In genomic region chr3:23923786-23924185, GRCh38 we compare ENCODE assay signal across 21 cellular contexts. TPM values are rescaled to one million over a fixed set of nuclear protein-coding genes. Genes with fewer than 3 reads are reported as not detected.
A peak's percentile ranks its signal among the peaks of the same experiment; 100 is the strongest.
DNase-seq lines count a peak whose midpoint lies in the region; ATAC-seq, FAIRE-seq and TF ChIP-seq lines count a peak whose summit lies in the region.
"Had no signal": no experiment of that assay in that cellular context is flagged by ENCODE, and none has a peak within 500 bp of the region (broad histone marks: within the 10 kb centered on the region; RNA-seq: fewer than 3 reads in every experiment).

No MANE protein-coding gene starts in this region.

- H3K9me3 ChIP-seq in PC-3 (ENCODE audit: low read length), result no peaks in the 10 kb centered on the region
- no peaks in the 10 kb centered on the region for H3K9me3 ChIP-seq in endothelial cell of umbilical vein (replicated peaks; ENCODE audit: control insufficient read depth, insufficient read depth, low read length)
- peaks cover 1 to 2% of the 10 kb centered on the region in 2 donors for H3K9me3 ChIP-seq in neuronal stem cell (replicated peaks in 1 of 2; ENCODE audit: control insufficient read depth in 2 of 2, insufficient read depth in 1 of 2, low read depth in 1 of 2, low read length in 2 of 2)
- H3K9me3 ChIP-seq in Peyer's patch, result no peaks in the 10 kb centered on the region
- H3K9me3 ChIP-seq: SJSA1 had no signal

- POLR2A ChIA-PET in PC-3 (lab: Charles Lee; ENCODE audit: unreplicated experiment), result no interaction called here
- POLR2A ChIA-PET in endothelial cell of umbilical vein (lab: Charles Lee), result interaction anchor here (1.4 kb wide), 1 partner anchor 15 kb away, joined by 4 read pairs; no protein-coding TSS in a partner anchor

- H2BK5ac ChIP-seq in neuronal stem cell (ENCODE audit: low read length), result no peak overlapping the region
- H2BK5ac ChIP-seq in mesendoderm (ENCODE audit: low read length), result no peak overlapping the region

- 0 out of 2 replicates have a peak, but pooled peaks have one; percentile 8 for ATAC-seq in PC-3
- ATAC-seq in HG02938 (IDR thresholded peaks at IDR 0.05; ENCODE audit: unreplicated experiment), result no peak
- ATAC-seq: activated CD8-positive, alpha-beta T cell treated with anti-CD3 and anti-CD28 coated beads, Interleukin-2, amount 10 ng/mL, durations not matched to agents 7 days and 5 days; left cardiac atrium; stimulated activated naive B cell treated with anti-CD40 and anti-IgM and Interleukin-4, amounts not matched to agents 10 μg/mL and 1 μg/mL and 100 μg/mL, for 72 hours had no signal

- dilution Hi-C loops in endothelial cell of umbilical vein (cut with MboI; ENCODE audit: extremely low pct_ligation_motif_present, low sequenced_read_pairs), result no loop called here

- H2BK15ac ChIP-seq in neuronal stem cell (ENCODE audit: low read length), result no peak overlapping the region
- no peak overlapping the region for H2BK15ac ChIP-seq in mesendoderm (replicated peaks; ENCODE audit: low read depth)

- BruUV-seq in PC-3 (replicated peaks; lab: Mats Ljungman, UMichigan) (no TSS peak), endothelial cell of umbilical vein (replicated peaks; lab: Mats Ljungman, UMichigan) (no TSS peak)

- no peak overlapping the region for H3K4ac ChIP-seq in neuronal stem cell (ENCODE audit: low read length)
- H3K4ac ChIP-seq in mesendoderm (ENCODE audit: low read depth, low read length), result no peak overlapping the region

- H3K23ac ChIP-seq in neuronal stem cell (ENCODE audit: low read depth, low read length, poor library complexity), result no peak overlapping the region
- no peak overlapping the region for H3K23ac ChIP-seq in mesendoderm (ENCODE audit: low read length)

- H3K9ac ChIP-seq in PC-3 (ENCODE audit: low read length) (no peak overlapping the region), endothelial cell of umbilical vein (replicated peaks; ENCODE audit: extremely low read depth, insufficient read depth, low read length) (no peak overlapping the region), neuronal stem cell (ENCODE audit: low read depth, low read length, poor library complexity) (no peak overlapping the region), mesendoderm (ENCODE audit: low read length) (no peak overlapping the region)

- no peak for TF ChIP-seq CTCF in PC-3 (conservative IDR thresholded peaks at IDR 0.05; ENCODE audit: low read depth, low read length)
- no peak for TF ChIP-seq CTCF in endothelial cell of umbilical vein (IDR thresholded peaks at IDR 0.05; ENCODE audit: extremely low read depth in 1 of 2, insufficient read depth in 1 of 2, low read depth in 1 of 2, low read length in 2 of 2)
- no peak for TF ChIP-seq CTCF in Peyer's patch (IDR thresholded peaks at IDR 0.05)

- H3K4me2 ChIP-seq in PC-3 (ENCODE audit: low read length) (no peak overlapping the region), endothelial cell of umbilical vein (ENCODE audit: insufficient read depth, low read length) (no peak overlapping the region), neuronal stem cell (ENCODE audit: insufficient read depth, low read length, poor library complexity, severe bottlenecking) (no peak overlapping the region), mesendoderm (ENCODE audit: low read length) (no peak overlapping the region)

- H2BK120ac ChIP-seq in neuronal stem cell (ENCODE audit: low read depth, low read length) (no peak overlapping the region), mesendoderm (ENCODE audit: low read depth, low read length) (no peak overlapping the region)

- TF ChIP-seq POLR2A in endothelial cell of umbilical vein (IDR thresholded peaks at IDR 0.05; ENCODE audit: low read depth, low read length) (no peak), Peyer's patch (IDR thresholded peaks at IDR 0.05) (no peak)

- H3K27me3 ChIP-seq in PC-3 (ENCODE audit: low read length), result no peaks in the 10 kb centered on the region
- no peaks in the 10 kb centered on the region for H3K27me3 ChIP-seq in endothelial cell of umbilical vein (ENCODE audit: control insufficient read depth in 2 of 2, insufficient read depth in 2 of 2, low read length in 2 of 2)
- H3K27me3 ChIP-seq in neuronal stem cell (ENCODE audit: control insufficient read depth in 3 of 3, insufficient read depth in 3 of 3, low read depth in 1 of 3, low read length in 3 of 3), result no peaks in the 10 kb centered on the region
- H3K27me3 ChIP-seq in mesendoderm (ENCODE audit: insufficient read depth, low read length, poor library complexity), result no peaks in the 10 kb centered on the region
- H3K27me3 ChIP-seq in Peyer's patch, result no peaks in the 10 kb centered on the region
- H3K27me3 ChIP-seq: SJSA1 had no signal

- H2AFZ ChIP-seq in PC-3 (ENCODE audit: low read length), result no peak overlapping the region
- H2AFZ ChIP-seq in endothelial cell of umbilical vein (ENCODE audit: low read depth, low read length), result no peak overlapping the region
- H2AFZ ChIP-seq in neuronal stem cell (ENCODE audit: low read length), result no peak overlapping the region

- peak; percentile 81 for DNase-seq in EH (ENCODE audit: low read depth)
- no peak for DNase-seq in PC-3
- peak; percentile 84 for DNase-seq in endothelial cell of umbilical vein (ENCODE audit: low read depth, low spot score)
- no peak for DNase-seq in neuronal stem cell (ENCODE audit: low spot score)
- no peak for DNase-seq in stimulated activated CD4-positive, alpha-beta T cell treated with anti-CD3 and anti-CD28 coated beads, Interleukin-4, amount 100 ng/mL, for 1 hour
- DNase-seq in mesendoderm, result no peak
- DNase-seq in Peyer's patch, result no peak
- DNase-seq: activated CD8-positive, alpha-beta T cell treated with anti-CD3 and anti-CD28 coated beads, Interleukin-2, amount 10 ng/mL, durations not matched to agents 7 days and 5 days; anterior cingulate cortex; CD4-positive, alpha-beta memory T cell; effector CD8-positive, alpha-beta T cell; Karpas-422; left cardiac atrium; naive B cell; NK-92 treated with Interleukin-12 subunit alpha and Interleukin-12 subunit beta, amount 100 ng/mL, for 24 hours; stimulated activated naive B cell treated with anti-CD40 and anti-IgM and Interleukin-4, amounts not matched to agents 10 μg/mL and 1 μg/mL and 100 μg/mL, for 72 hours had no signal

- no peak overlapping the region for H3K14ac ChIP-seq in neuronal stem cell (ENCODE audit: low read length)

- no peaks in the 10 kb centered on the region for H3K79me1 ChIP-seq in neuronal stem cell (ENCODE audit: low read depth, low read length)
- peaks cover 3% of the 10 kb centered on the region for H3K79me1 ChIP-seq in mesendoderm (ENCODE audit: low read length)

- H4K8ac ChIP-seq in neuronal stem cell (ENCODE audit: low read depth, low read length) (no peak overlapping the region), mesendoderm (ENCODE audit: low read depth, low read length) (no peak overlapping the region)

- no peak overlapping the region for H2BK12ac ChIP-seq in neuronal stem cell (ENCODE audit: low read length)

- no peak overlapping the region for H2AK5ac ChIP-seq in neuronal stem cell (ENCODE audit: low read depth, low read length)
- H2AK5ac ChIP-seq in mesendoderm (ENCODE audit: low read length), result no peak overlapping the region

- peak; percentile 52 for FAIRE-seq in endothelial cell of umbilical vein (lab: Jason Lieb, UNC)
- FAIRE-seq: GM19239, TTC549, urothelium cell line had no signal

- intact Hi-C loops in PC-3 (cut with micrococcal nuclease), result no loop called here
- intact Hi-C loops in endothelial cell of umbilical vein (cut with micrococcal nuclease), result no loop called here

- H3K4me1 ChIP-seq in PC-3 (ENCODE audit: insufficient read depth, low read length) (peaks cover 11% of the 10 kb centered on the region), endothelial cell of umbilical vein (ENCODE audit: control insufficient read depth, extremely low read depth, insufficient read depth, low read length) (peaks cover 4% of the 10 kb centered on the region), neuronal stem cell (ENCODE audit: control insufficient read depth in 2 of 2, insufficient read depth in 1 of 2, low read depth in 1 of 2, low read length in 2 of 2) (peaks cover 1 to 2% of the 10 kb centered on the region in 2 donors), mesendoderm (ENCODE audit: control insufficient read depth, low read depth, low read length) (no peaks in the 10 kb centered on the region), Peyer's patch (peaks cover 0 to 4% (median 0%) of the 10 kb centered on the region in 4 donors)

- H4K5ac ChIP-seq in mesendoderm (ENCODE audit: low read length), result no peak overlapping the region

- peaks cover 17% of the 10 kb centered on the region for H3K36me3 ChIP-seq in PC-3 (ENCODE audit: low read depth, low read length)
- peaks cover 5 to 8% of the 10 kb centered on the region in 2 experiments for H3K36me3 ChIP-seq in endothelial cell of umbilical vein (ENCODE audit: control insufficient read depth in 2 of 2, extremely low read depth in 1 of 2, insufficient read depth in 2 of 2, low read length in 2 of 2)
- peaks cover 16 to 34% of the 10 kb centered on the region in 2 donors for H3K36me3 ChIP-seq in neuronal stem cell (replicated peaks in 1 of 2; ENCODE audit: control insufficient read depth in 2 of 2, insufficient read depth in 2 of 2, low read length in 2 of 2)
- H3K36me3 ChIP-seq in mesendoderm (ENCODE audit: control insufficient read depth, insufficient read depth, low read length), result peaks cover 4% of the 10 kb centered on the region
- H3K36me3 ChIP-seq in Peyer's patch, result peaks cover 0 to 16% (median 0%) of the 10 kb centered on the region in 3 donors

- H4K91ac ChIP-seq in neuronal stem cell (ENCODE audit: low read depth, low read length, poor library complexity), result no peak overlapping the region

- H3K18ac ChIP-seq in neuronal stem cell (ENCODE audit: low read length) (no peak overlapping the region), mesendoderm (ENCODE audit: low read length) (no peak overlapping the region)

- H3K9me2 ChIP-seq in PC-3 (replicated peaks; ENCODE audit: low read length), result no peaks in the 10 kb centered on the region

- no CpG with 5 or more reads among the region's 2 CpGs for WGBS in neuronal stem cell (ENCODE audit: extremely low coverage in 2 of 2, insufficient read length in 2 of 2, insufficient replicate concordance in 1 of 2), 2 donors
- WGBS in mesendoderm (ENCODE audit: extremely low coverage, insufficient coverage, low lambda C conversion rate), result no CpG with 5 or more reads among the region's 2 CpGs

- CTCF ChIA-PET in PC-3 (lab: Charles Lee), result no interaction called here
- CTCF ChIA-PET in endothelial cell of umbilical vein (lab: Charles Lee), result interaction anchor here (1.2 to 2.9 kb wide), 5 partner anchors 17 to 35 kb away, joined by 3 to 12 read pairs (median 4); no protein-coding TSS in a partner anchor

- H3K4me3 ChIP-seq in PC-3 (ENCODE audit: low read length) (no peak overlapping the region), endothelial cell of umbilical vein (replicated peaks in 1 of 3; ENCODE audit: insufficient read depth in 1 of 3, low read depth in 1 of 3, low read length in 3 of 3) (no peak overlapping the region), neuronal stem cell (ENCODE audit: low read length in 2 of 2) (no peak overlapping the region), mesendoderm (ENCODE audit: low read length) (no peak overlapping the region), Peyer's patch (no peak overlapping the region)
- H3K4me3 ChIP-seq: SJSA1 had no signal

- H4K20me1 ChIP-seq in PC-3 (ENCODE audit: low read length) (peaks cover 25% of the 10 kb centered on the region), endothelial cell of umbilical vein (replicated peaks; ENCODE audit: control insufficient read depth, extremely low read depth, insufficient read depth, low read length) (no peaks in the 10 kb centered on the region)

- H3K27ac ChIP-seq in PC-3 (ENCODE audit: low read length) (no peak overlapping the region), endothelial cell of umbilical vein (ENCODE audit: insufficient read depth, low read depth, low read length) (no peak overlapping the region), neuronal stem cell (replicated peaks; ENCODE audit: low read length) (peak overlapping the region; percentile 15), mesendoderm (ENCODE audit: low read depth, low read length) (no peak overlapping the region), Peyer's patch (no peak overlapping the region)
- H3K27ac ChIP-seq: SJSA1 had no signal

- H3K79me2 ChIP-seq in PC-3 (ENCODE audit: low read length) (peaks cover 13% of the 10 kb centered on the region), endothelial cell of umbilical vein (ENCODE audit: control insufficient read depth, insufficient read depth, low read length) (peaks cover 5% of the 10 kb centered on the region), mesendoderm (ENCODE audit: control insufficient read depth, insufficient read depth, low read length) (peaks cover 8% of the 10 kb centered on the region)

- peaks cover 7% of the 10 kb centered on the region for H3F3A ChIP-seq in PC-3 (ENCODE audit: low read length, unreplicated experiment)

- H3K56ac ChIP-seq in mesendoderm (ENCODE audit: low read length), result no peak overlapping the region

- H3K9me1 ChIP-seq in endothelial cell of umbilical vein (replicated peaks; ENCODE audit: control insufficient read depth, extremely low read depth, insufficient read depth, low read length), result no peaks in the 10 kb centered on the region

RNA-seq across cellular contexts. Expression of gene RPL15, which starts 6.9 kb away (rescaled TPM):
- 1,500 and 1,904 TPM in 2 replicates for total RNA-seq in PC-3 (2014; rRNA removed)
- total RNA-seq in endothelial cell of umbilical vein, result 1,872 and 1,901 TPM in 2 replicates
- polyA plus RNA-seq in endothelial cell of umbilical vein, result 5,377 and 5,777 TPM in 2 replicates
- 5,867 and 5,920 TPM in 2 replicates for polyA plus RNA-seq in endothelial cell of umbilical vein (2011; cell fraction: cytosol; rRNA removed)
- polyA plus RNA-seq in endothelial cell of umbilical vein (2011; cell fraction: nucleus; rRNA removed), result 1,424 and 1,737 TPM in 2 replicates
- polyA plus RNA-seq in endothelial cell of umbilical vein (2012), result 2,753 and 2,992 TPM in 2 replicates
- 1,603 and 1,650 TPM in 2 replicates for polyA minus RNA-seq in endothelial cell of umbilical vein
- 1,144 TPM for polyA minus RNA-seq in endothelial cell of umbilical vein (2011; cell fraction: cytosol; rRNA and poly(A)+ RNA removed)
- 244 and 285 TPM in 2 replicates for polyA minus RNA-seq in endothelial cell of umbilical vein (2011; cell fraction: nucleus; rRNA and poly(A)+ RNA removed)
- 4,302 TPM for polyA plus RNA-seq in neuronal stem cell (2013, experiment 1 of 2)
- 4,254 TPM for polyA plus RNA-seq in neuronal stem cell (2013, experiment 2 of 2)
- polyA plus RNA-seq in mesendoderm (2013, experiment 1 of 2), result 3,038 TPM
- 2,986 TPM for polyA plus RNA-seq in mesendoderm (2013, experiment 2 of 2)
- total RNA-seq in Peyer's patch, result 1,000 to 10,000 TPM in 1 of 4 donors, 100 to 1,000 TPM in 3; 409 to 1,183 (median 647) TPM

RNA-seq across cellular contexts. Expression of gene NKIRAS1, which starts 7.0 kb away (rescaled TPM):
- total RNA-seq in PC-3 (2014; rRNA removed), result 12.7 and 14.9 TPM in 2 replicates
- 2.8 and 2.9 TPM in 2 replicates for total RNA-seq in endothelial cell of umbilical vein
- 1.5 and 2.2 TPM in 2 replicates for polyA plus RNA-seq in endothelial cell of umbilical vein
- 2.0 and 2.5 TPM in 2 replicates for polyA plus RNA-seq in endothelial cell of umbilical vein (2011; cell fraction: cytosol; rRNA removed)
- 2.1 and 3.3 TPM in 2 replicates for polyA plus RNA-seq in endothelial cell of umbilical vein (2011; cell fraction: nucleus; rRNA removed)
- 3.5 and 3.8 TPM in 2 replicates for polyA plus RNA-seq in endothelial cell of umbilical vein (2012)
- polyA minus RNA-seq in endothelial cell of umbilical vein, result 1.8 TPM in 2 replicates
- 3.3 TPM for polyA minus RNA-seq in endothelial cell of umbilical vein (2011; cell fraction: cytosol; rRNA and poly(A)+ RNA removed)
- 2.9 and 3.0 TPM in 2 replicates for polyA minus RNA-seq in endothelial cell of umbilical vein (2011; cell fraction: nucleus; rRNA and poly(A)+ RNA removed)
- polyA plus RNA-seq in neuronal stem cell (2013, experiment 1 of 2), result 7.9 TPM
- polyA plus RNA-seq in neuronal stem cell (2013, experiment 2 of 2), result 8.2 TPM
- polyA plus RNA-seq in mesendoderm (2013, experiment 1 of 2), result 3.7 TPM
- 3.5 TPM for polyA plus RNA-seq in mesendoderm (2013, experiment 2 of 2)
- total RNA-seq in Peyer's patch, result 10 to 100 TPM in 1 of 4 donors, 1 to 10 TPM in 3; 4.2 to 11.6 (median 7.7) TPM

RNA-seq across cellular contexts. Expression of gene NR1D2, which starts 21.3 kb away (rescaled TPM):
- total RNA-seq in PC-3 (2014; rRNA removed) (24.7 and 24.8 TPM in 2 replicates), endothelial cell of umbilical vein (14.6 and 15.7 TPM in 2 replicates), Peyer's patch (10 to 100 TPM; 23.8 to 29.7 (median 25.1) TPM)
- 3.7 and 4.3 TPM in 2 replicates for polyA plus RNA-seq in endothelial cell of umbilical vein
- polyA plus RNA-seq in endothelial cell of umbilical vein (2011; cell fraction: cytosol; rRNA removed), result 5.9 and 6.5 TPM in 2 replicates
- polyA plus RNA-seq in endothelial cell of umbilical vein (2011; cell fraction: nucleus; rRNA removed), result 11.7 and 13.0 TPM in 2 replicates
- polyA plus RNA-seq in endothelial cell of umbilical vein (2012), result 10.2 and 13.8 TPM in 2 replicates
- polyA minus RNA-seq in endothelial cell of umbilical vein, result 17.4 and 29.8 TPM in 2 replicates
- polyA minus RNA-seq in endothelial cell of umbilical vein (2011; cell fraction: cytosol; rRNA and poly(A)+ RNA removed), result 32.8 TPM
- polyA minus RNA-seq in endothelial cell of umbilical vein (2011; cell fraction: nucleus; rRNA and poly(A)+ RNA removed), result 28.8 and 35.8 TPM in 2 replicates
- 20.8 TPM for polyA plus RNA-seq in neuronal stem cell (2013, experiment 1 of 2)
- polyA plus RNA-seq in neuronal stem cell (2013, experiment 2 of 2), result 20.8 TPM
- polyA plus RNA-seq in mesendoderm (2013, experiment 1 of 2), result 6.5 TPM
- 6.5 TPM for polyA plus RNA-seq in mesendoderm (2013, experiment 2 of 2)

Comparison
In these comparisons a context has a peak if more than half of its experiments do, and no peak if none do; other contexts are left out.
1. DNase-seq: peak in EH (single experiment) and endothelial cell of umbilical vein (single experiment); none in PC-3 (single experiment), neuronal stem cell (single experiment), stimulated activated CD4-positive, alpha-beta T cell treated with anti-CD3 and anti-CD28 coated beads, Interleukin-4, amount 100 ng/mL, for 1 hour (single experiment), mesendoderm (single experiment) and Peyer's patch (0 of 3).